Comparison of ENCODE assay signal across 8 cellular contexts in the genomic region with DNA sequence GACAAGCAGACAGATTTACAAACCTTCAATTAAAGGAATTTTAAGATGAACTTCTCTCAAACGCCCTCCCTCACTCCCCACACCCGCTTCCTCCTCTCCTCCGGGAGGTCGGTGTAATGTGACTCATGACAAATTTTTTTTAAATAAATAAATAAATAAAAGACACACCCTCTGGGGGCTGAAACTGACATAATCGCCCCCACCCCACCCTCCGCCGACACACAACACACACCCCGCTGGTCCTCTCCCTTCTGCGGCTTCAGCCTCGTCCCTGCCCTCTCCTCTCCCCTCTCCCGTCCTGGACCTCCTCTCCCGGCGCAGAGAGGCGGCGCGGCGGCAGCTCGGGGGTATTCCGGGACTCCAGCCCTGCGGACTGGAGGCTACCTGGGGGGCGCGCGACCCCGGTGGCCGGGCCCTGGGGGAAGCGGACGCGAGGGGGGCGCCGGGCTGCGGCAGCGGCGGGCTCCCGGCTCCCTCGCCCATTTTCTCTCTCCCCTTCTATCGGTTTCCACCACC. TPM values are rescaled to one million over a fixed set of nuclear protein-coding genes. Genes with fewer than 3 reads are reported as not detected.
DNase-seq lines count a peak whose midpoint lies in the region; ATAC-seq, FAIRE-seq and TF ChIP-seq lines count a peak whose summit lies in the region.

No MANE protein-coding gene starts in this region.

- H2BK120ac ChIP-seq in mesenchymal stem cell (ENCODE audit: low read depth, low read length), result peak overlapping the region; percentile 92

- H3K36me3 ChIP-seq in HCT116 (ENCODE audit: control insufficient read depth in 1 of 2, insufficient read depth in 2 of 2, low read length in 2 of 2) (no peaks in the 10 kb centered on the region), mesenchymal stem cell (ENCODE audit: control insufficient read depth in 1 of 2, insufficient read depth in 2 of 2, low read depth in 1 of 2, low read length in 2 of 2) (no peaks in the 10 kb centered on the region)

- H3K4ac ChIP-seq in mesenchymal stem cell (ENCODE audit: low read depth in 1 of 2, low read length in 2 of 2), result peak overlapping the region; percentile 35 to 92

- H2BK12ac ChIP-seq in mesenchymal stem cell (ENCODE audit: low read length in 2 of 2), result peak overlapping the region in 1 of 2 experiments; percentile 55

- peak; percentile 37 for DNase-seq in GM04504 (ENCODE audit: low read depth)
- DNase-seq in HCT116 (ENCODE audit: low read depth, low spot score), result no peak
- DNase-seq in NAMALWA (ENCODE audit: low spot score), result peak; percentile 67
- peak; percentile 18 to 25 for DNase-seq in activated CD4-positive, alpha-beta T cell treated with anti-CD3 and anti-CD28 coated beads, Interleukin-2, amount 50 U/mL, for 24 hours (ENCODE audit: low read depth in 1 of 2, low spot score in 1 of 2)
- peak; percentile 47 for DNase-seq in effector CD8-positive, alpha-beta T cell (lab: John Stamatoyannopoulos, UW)
- peak; percentile 84 for DNase-seq in mesenchymal stem cell
- peak; percentile 26 for DNase-seq in stimulated activated CD8-positive, alpha-beta memory T cell treated with anti-CD3 and anti-CD28 coated beads, Interleukin-12 subunit alpha, Interleukin-12 subunit beta, amount 100 ng/mL, for 1 hour (ENCODE audit: low read depth)
- DNase-seq in GM12891 (ENCODE audit: insufficient read length, low spot score), result no peak

- TF ChIP-seq CTCF in HCT116 (IDR thresholded peaks at IDR 0.05 in 2 of 3, conservative IDR thresholded peaks at IDR 0.05 in 1 of 3; ENCODE audit: borderline replicate concordance in 1 of 3, insufficient read depth in 1 of 3, low read depth in 2 of 3, low read length in 2 of 3), result no peak

- H3K14ac ChIP-seq in mesenchymal stem cell (ENCODE audit: low read length in 2 of 2), result peak overlapping the region; percentile 66 to 77

- H3K9me2 ChIP-seq in HCT116 (ENCODE audit: insufficient read depth), result no peaks in the 10 kb centered on the region

- H2BK5ac ChIP-seq in mesenchymal stem cell (ENCODE audit: low read depth, low read length, poor library complexity, severe bottlenecking), result peak overlapping the region; percentile 95

- H3K9me3 ChIP-seq in HCT116 (ENCODE audit: control insufficient read depth in 1 of 2, insufficient read depth in 1 of 2, low read depth in 1 of 2, low read length in 2 of 2), result no peaks in the 10 kb centered on the region
- no peaks in the 10 kb centered on the region for H3K9me3 ChIP-seq in mesenchymal stem cell (ENCODE audit: control insufficient read depth, low read length)

- peak overlapping the region; percentile 83 to 95 for H3K4me3 ChIP-seq in HCT116 (replicated peaks in 1 of 2; ENCODE audit: low read depth in 1 of 2, low read length in 2 of 2)
- H3K4me3 ChIP-seq in mesenchymal stem cell (ENCODE audit: insufficient read depth in 1 of 2, low read depth in 1 of 2, low read length in 2 of 2), result peak overlapping the region; percentile 92 to 95

- WGBS in mesenchymal stem cell, result under 1% methylated on average over 22 of the region's 36 CpGs

- CTCF ChIA-PET in HCT116 (lab: Charles Lee), result interaction anchor here (1.1 to 2.7 kb wide), 2 partner anchors 21 to 132 kb away, joined by 3 to 18 read pairs; no protein-coding TSS in a partner anchor

- POLR2A ChIA-PET in HCT116 (lab: Charles Lee), result no interaction called here

- H3K27me3 ChIP-seq in HCT116 (ENCODE audit: insufficient read depth, low read length), result no peaks in the 10 kb centered on the region
- peaks cover 4 to 9% of the 10 kb centered on the region in 2 experiments for H3K27me3 ChIP-seq in mesenchymal stem cell (ENCODE audit: control insufficient read depth in 1 of 2, insufficient read depth in 1 of 2, low read length in 2 of 2)

- peak overlapping the region; percentile 92 for H3K4me2 ChIP-seq in HCT116 (ENCODE audit: low read length)
- peak overlapping the region; percentile 54 for H3K4me2 ChIP-seq in mesenchymal stem cell (ENCODE audit: low read length, poor library complexity, severe bottlenecking)

- H3K79me1 ChIP-seq in mesenchymal stem cell (replicated peaks; ENCODE audit: low read length, poor library complexity, severe bottlenecking), result no peaks in the 10 kb centered on the region

- BruUV-seq in HCT116 (replicated peaks; lab: Mats Ljungman, UMichigan), result no TSS peak

- H3K9ac ChIP-seq in HCT116 (ENCODE audit: low read length) (peak overlapping the region; percentile 79), mesenchymal stem cell (ENCODE audit: low read length) (peak overlapping the region; percentile 99)

- peak overlapping the region; percentile 43 for H4K91ac ChIP-seq in mesenchymal stem cell (ENCODE audit: low read length)

- RAD21 ChIA-PET in HCT116 (lab: Charles Lee; ENCODE audit: low non-redundant PET in 1 of 2, low total read pairs in 2 of 2, uncharacterized antibody in 2 of 2, unreplicated experiment in 2 of 2), result interaction anchor here in 1 of 2 experiments (1.3 kb wide), 1 partner anchor 22 kb away, joined by 4 read pairs; no protein-coding TSS in a partner anchor

- peak; percentile 38 for ATAC-seq in HCT116

- H2BK15ac ChIP-seq in mesenchymal stem cell (ENCODE audit: low read depth, poor library complexity, severe bottlenecking), result peak overlapping the region; percentile 93

- H2AFZ ChIP-seq in HCT116 (ENCODE audit: low read depth, low read length, poor library complexity, severe bottlenecking) (peak overlapping the region; percentile 22), mesenchymal stem cell (ENCODE audit: low read depth, low read length) (peak overlapping the region; percentile 49)

- intact Hi-C loops in HCT116 (cut with micrococcal nuclease), result loop anchor here (2.0 to 10.0 kb wide), 2 partner anchors 165 to 383 kb away; partner anchors contain the start of gene PDSS1

- H3K27ac ChIP-seq in HCT116 (ENCODE audit: low read depth, low read length), result peak overlapping the region; percentile 82
- peak overlapping the region; percentile 91 for H3K27ac ChIP-seq in mesenchymal stem cell (ENCODE audit: low read length, poor library complexity, severe bottlenecking)

- no peak for FAIRE-seq in GM12891 (lab: Jason Lieb, UNC)

- H3K18ac ChIP-seq in mesenchymal stem cell (ENCODE audit: low read depth in 1 of 2, low read length in 2 of 2), result peak overlapping the region; percentile 73 to 97

- H4K20me1 ChIP-seq in HCT116 (ENCODE audit: insufficient read depth), result no peaks in the 10 kb centered on the region

- H2AK5ac ChIP-seq in mesenchymal stem cell (ENCODE audit: low read length, severe bottlenecking), result no peak overlapping the region

- TF ChIP-seq POLR2A in HCT116 (IDR thresholded peaks at IDR 0.05; ENCODE audit: borderline replicate concordance, extremely low read depth, insufficient read depth, insufficient read length), result no peak
- TF ChIP-seq POLR2A in GM12891 (IDR thresholded peaks at IDR 0.05; ENCODE audit: low read depth, low read length), result no peak

- H4K8ac ChIP-seq in mesenchymal stem cell (ENCODE audit: low read length), result peak overlapping the region; percentile 84

- peak overlapping the region in 1 of 2 experiments; percentile 73 for H3K23ac ChIP-seq in mesenchymal stem cell (ENCODE audit: low read length in 2 of 2)

- peaks cover 49% of the 10 kb centered on the region for H3K79me2 ChIP-seq in HCT116 (ENCODE audit: insufficient read depth, low read length)

- H3K4me1 ChIP-seq in HCT116 (ENCODE audit: control insufficient read depth in 1 of 2, insufficient read depth in 2 of 2, low read length in 2 of 2), result peaks cover 0 to 25% of the 10 kb centered on the region in 2 experiments; a peak in 2 of 4 replicates
- peaks cover 3% of the 10 kb centered on the region for H3K4me1 ChIP-seq in mesenchymal stem cell (ENCODE audit: control insufficient read depth, insufficient read depth, low read depth, low read length)

- TF ChIP-seq RAD21 in HCT116 (IDR thresholded peaks at IDR 0.05; ENCODE audit: low read depth), result no peak

TF ChIP-seq in HCT116, 20 proteins besides CTCF, POLR2A, EP300 and RAD21 (continues in another document):
- no peak for TF ChIP-seq EGR1 (IDR thresholded peaks at IDR 0.05; ENCODE audit: low read depth)

TF ChIP-seq in GM12891, 5 proteins besides CTCF, POLR2A, EP300 and RAD21:
- TF ChIP-seq PAX5 (IDR thresholded peaks at IDR 0.05; ENCODE audit: insufficient read depth, low read length, severe bottlenecking) (no peak), TAF1 (IDR thresholded peaks at IDR 0.05; ENCODE audit: low read depth, low read length) (no peak), POLR2AphosphoS5 (IDR thresholded peaks at IDR 0.05; ENCODE audit: low read depth, low read length) (no peak), POU2F2 (IDR thresholded peaks at IDR 0.05; ENCODE audit: low read depth, low read length) (no peak), SPI1 (IDR thresholded peaks at IDR 0.05; ENCODE audit: low read depth, low read length) (no peak)

RNA-seq across cellular contexts. Expression of gene ABI1, which starts 0.7 kb away (rescaled TPM):
- total RNA-seq in HCT116 (2021; ENCODE audit: unreplicated experiment), result 34.8 TPM
- 23.5 and 24.9 TPM in 2 replicates for polyA plus RNA-seq in HCT116 (2012)
- 42.8 TPM for polyA plus RNA-seq in mesenchymal stem cell (2013, experiment 1 of 2)
- polyA plus RNA-seq in mesenchymal stem cell (2013, experiment 2 of 2), result 43.4 TPM
- polyA plus RNA-seq in GM12891 (2012; ENCODE audit: low read depth, missing spikeins), result 33.1 TPM

Comparison
In these comparisons a context has a peak if more than half of its experiments do, and no peak if none do; other contexts are left out.
1. DNase-seq: peak in GM04504 (single experiment), NAMALWA (single experiment), activated CD4-positive, alpha-beta T cell treated with anti-CD3 and anti-CD28 coated beads, Interleukin-2, amount 50 U/mL, for 24 hours (2 of 2), effector CD8-positive, alpha-beta T cell (single experiment), mesenchymal stem cell (single experiment) and stimulated activated CD8-positive, alpha-beta memory T cell treated with anti-CD3 and anti-CD28 coated beads, Interleukin-12 subunit alpha, Interleukin-12 subunit beta, amount 100 ng/mL, for 1 hour (single experiment); none in HCT116 (single experiment) and GM12891 (single experiment).